22 cellular contexts compared by ENCODE assay signal in the genomic region with DNA sequence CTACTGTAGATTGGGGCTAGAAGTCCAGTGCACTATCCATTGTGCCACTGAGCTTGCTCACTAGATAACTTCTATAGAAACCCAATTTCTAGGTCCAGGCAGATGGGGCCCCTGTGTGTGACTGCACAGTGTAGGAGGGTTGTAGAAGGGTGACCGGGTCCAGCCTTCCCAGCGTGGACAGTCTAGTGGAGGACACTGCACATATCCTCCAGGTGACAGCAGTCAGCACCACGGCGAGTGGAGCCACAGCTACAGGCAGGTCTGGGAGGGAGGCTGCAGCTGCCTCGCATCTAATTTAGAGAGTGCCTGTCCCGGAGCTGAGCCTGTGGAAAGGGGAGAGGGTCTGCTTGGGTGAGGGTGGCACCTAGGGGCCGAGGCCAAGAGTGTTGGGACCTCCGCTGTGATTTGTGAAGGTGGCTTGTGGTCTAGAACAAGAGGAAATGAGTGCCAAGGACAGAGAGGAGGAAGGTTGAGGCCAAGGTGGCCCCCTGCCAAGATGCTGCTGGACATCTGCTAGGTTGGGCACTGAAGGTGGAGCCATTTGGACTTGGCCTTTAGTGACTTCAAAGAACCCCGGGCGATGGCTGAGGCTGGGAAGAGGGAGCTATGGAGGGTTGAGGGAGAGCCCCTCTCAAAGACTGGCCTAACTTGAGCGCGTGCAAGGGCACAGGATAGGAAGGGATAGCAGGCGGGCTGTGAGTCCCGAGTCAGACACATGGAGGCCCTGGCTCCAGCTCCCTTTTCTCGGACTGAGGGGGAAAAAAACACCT. TPM values are rescaled to one million over a fixed set of nuclear protein-coding genes. Genes with fewer than 3 reads are reported as not detected.
DNase-seq lines count a peak whose midpoint lies in the region; ATAC-seq, FAIRE-seq and TF ChIP-seq lines count a peak whose summit lies in the region.
"Had no signal": no experiment of that assay in that cellular context is flagged by ENCODE, and none has a peak within 500 bp of the region (broad histone marks: within the 10 kb centered on the region; RNA-seq: fewer than 3 reads in every experiment).

No MANE protein-coding gene starts in this region.

- no peaks in the 10 kb centered on the region for H3K27me3 Mint-ChIP-seq in activated naive CD8-positive, alpha-beta T cell
- H3K27me3 Mint-ChIP-seq in activated naive CD8-positive, alpha-beta T cell treated with anti-CD3 and anti-CD28 coated beads for 36 hours: no peaks in the 10 kb centered on the region
- no peaks in the 10 kb centered on the region for H3K27me3 Mint-ChIP-seq in memory B cell
- no peaks in the 10 kb centered on the region for H3K27me3 Mint-ChIP-seq in chondrocyte (ENCODE audit: low read depth)
- H3K27me3 Mint-ChIP-seq: T-cell had no signal

- no peak overlapping the region for H3K4me3 ChIP-seq in K562
- no peak overlapping the region for H3K4me3 ChIP-seq in upper lobe of right lung
- H3K4me3 ChIP-seq: ascending aorta; BLaER1 treated with 17β-estradiol and CSF1 and Interleukin-3, amounts not matched to agents 10 nM and 100 nM; left lung; smooth muscle cell; vagina had no signal

- H3K4me1 ChIP-seq in K562 (replicated peaks in 1 of 2; ENCODE audit: control insufficient read depth in 2 of 2, insufficient read depth in 2 of 2, low read length in 2 of 2) (no peaks in the 10 kb centered on the region), upper lobe of right lung (no peaks in the 10 kb centered on the region)
- H3K4me1 ChIP-seq: ascending aorta; BLaER1 treated with 17β-estradiol and CSF1 and Interleukin-3, amounts not matched to agents 10 nM and 100 nM; left lung; vagina had no signal

- H3K79me2 ChIP-seq in K562 (ENCODE audit: control insufficient read depth, insufficient read depth, low read length): no peaks in the 10 kb centered on the region

- H3K27me3 ChIP-seq in K562 (ENCODE audit: control insufficient read depth in 2 of 2, insufficient read depth in 2 of 2, low read length in 2 of 2) (no peaks in the 10 kb centered on the region), upper lobe of right lung (no peaks in the 10 kb centered on the region)
- H3K27me3 ChIP-seq: ascending aorta; BLaER1 treated with 17β-estradiol and CSF1 and Interleukin-3, amounts not matched to agents 10 nM and 100 nM; left lung; vagina had no signal

- no peaks in the 10 kb centered on the region for H3K4me1 Mint-ChIP-seq in activated naive CD8-positive, alpha-beta T cell (ENCODE audit: low read depth)
- no peaks in the 10 kb centered on the region for H3K4me1 Mint-ChIP-seq in activated naive CD8-positive, alpha-beta T cell treated with anti-CD3 and anti-CD28 coated beads for 36 hours
- H3K4me1 Mint-ChIP-seq in memory B cell: no peaks in the 10 kb centered on the region
- no peaks in the 10 kb centered on the region for H3K4me1 Mint-ChIP-seq in chondrocyte (ENCODE audit: low read depth)
- H3K4me1 Mint-ChIP-seq: T-cell had no signal

- peak; percentile 14; the same call in 2 of the 3 replicates for ATAC-seq in K562
- ATAC-seq in memory B cell (ENCODE audit: low read depth): no peak
- ATAC-seq in upper lobe of right lung: peak; percentile 11
- no peak for ATAC-seq in HG02870 (IDR thresholded peaks at IDR 0.05; ENCODE audit: unreplicated experiment)
- ATAC-seq: T-cell had no signal

- TF ChIP-seq EP300 in K562 (IDR thresholded peaks at IDR 0.05; ENCODE audit: low read length): no peak

- H3K4me3 Mint-ChIP-seq in activated naive CD8-positive, alpha-beta T cell: no peak overlapping the region
- no peak overlapping the region for H3K4me3 Mint-ChIP-seq in activated naive CD8-positive, alpha-beta T cell treated with anti-CD3 and anti-CD28 coated beads for 36 hours
- H3K4me3 Mint-ChIP-seq in memory B cell: no peak overlapping the region
- H3K4me3 Mint-ChIP-seq in chondrocyte (ENCODE audit: unreplicated experiment): no peak overlapping the region
- H3K4me3 Mint-ChIP-seq: T-cell had no signal

- TF ChIP-seq CTCF in K562 (IDR thresholded peaks at IDR 0.05 in 2 of 3, conservative IDR thresholded peaks at IDR 0.05 in 1 of 3; ENCODE audit: insufficient read depth in 2 of 3, low read depth in 1 of 3, low read length in 3 of 3): no peak
- no peak for TF ChIP-seq CTCF in upper lobe of right lung (IDR thresholded peaks at IDR 0.05)
- TF ChIP-seq CTCF in chondrocyte (IDR thresholded peaks at IDR 0.05): no peak

- H3K9me3 Mint-ChIP-seq in activated naive CD8-positive, alpha-beta T cell (ENCODE audit: low read depth): no peaks in the 10 kb centered on the region
- H3K9me3 Mint-ChIP-seq in activated naive CD8-positive, alpha-beta T cell treated with anti-CD3 and anti-CD28 coated beads for 36 hours: no peaks in the 10 kb centered on the region
- no peaks in the 10 kb centered on the region for H3K9me3 Mint-ChIP-seq in memory B cell
- no peaks in the 10 kb centered on the region for H3K9me3 Mint-ChIP-seq in chondrocyte (ENCODE audit: low read depth)
- H3K9me3 Mint-ChIP-seq: T-cell had no signal

- TF ChIP-seq POLR2A in K562 (conservative IDR thresholded peaks at IDR 0.05): peak; percentile 38; the same call in 1 of the 2 replicates

- H3K36me3 Mint-ChIP-seq in activated naive CD8-positive, alpha-beta T cell: peaks cover 10% of the 10 kb centered on the region
- peaks cover 4% of the 10 kb centered on the region for H3K36me3 Mint-ChIP-seq in activated naive CD8-positive, alpha-beta T cell treated with anti-CD3 and anti-CD28 coated beads for 36 hours
- H3K36me3 Mint-ChIP-seq in memory B cell: peaks cover 34% of the 10 kb centered on the region
- H3K36me3 Mint-ChIP-seq in chondrocyte (ENCODE audit: low read depth): peaks cover 15% of the 10 kb centered on the region

- H3K36me3 ChIP-seq in K562 (ENCODE audit: control insufficient read depth, insufficient read depth, low read length) (peaks cover 54% of the 10 kb centered on the region; the same call in 2 of the 3 replicates), upper lobe of right lung (peaks cover 35% of the 10 kb centered on the region)

- no peak for TF ChIP-seq RAD21 in K562 (CRISPR knock-in tag; conservative IDR thresholded peaks at IDR 0.05 in 1 of 2, IDR thresholded peaks at IDR 0.05 in 1 of 2)

- WGBS in K562 (ENCODE audit: insufficient coverage, low coverage, missing lambda C conversion rate): 93% methylated on average over 14 of the region's 15 CpGs

- no peaks in the 10 kb centered on the region for H3K9me1 ChIP-seq in K562 (ENCODE audit: control insufficient read depth, insufficient read depth, low read length)

- intact Hi-C loops in K562 (cut with micrococcal nuclease): no loop called here
- intact Hi-C loops in upper lobe of right lung (cut with DNase I): no loop called here

- no peak for FAIRE-seq in K562 (lab: Jason Lieb, UNC)

- no peak overlapping the region for H2AFZ ChIP-seq in K562 (ENCODE audit: low read depth, low read length)

- H3K27ac ChIP-seq in K562 (ENCODE audit: extremely low read depth, low read depth, low read length) (no peak overlapping the region), upper lobe of right lung (no peak overlapping the region)
- H3K27ac ChIP-seq: ascending aorta; BLaER1 treated with 17β-estradiol and CSF1 and Interleukin-3, amounts not matched to agents 10 nM and 100 nM; left lung; vagina had no signal

- H3K9me3 ChIP-seq in K562 (replicated peaks; ENCODE audit: control insufficient read depth, insufficient read depth, low read depth, low read length) (no peaks in the 10 kb centered on the region), upper lobe of right lung (no peaks in the 10 kb centered on the region)
- H3K9me3 ChIP-seq: ascending aorta; BLaER1 treated with 17β-estradiol and CSF1 and Interleukin-3, amounts not matched to agents 10 nM and 100 nM; left lung; vagina had no signal

- no TSS peak for BruUV-seq in K562 (replicated peaks; lab: Mats Ljungman, UMichigan)

- POLR2A ChIA-PET in K562 (lab: Yijun Ruan, JAX): interaction anchor here (0.5 to 1.5 kb wide), 6 partner anchors 9 to 1618 kb away, joined by 3 to 4 read pairs (median 3); no protein-coding TSS in a partner anchor

- no peaks in the 10 kb centered on the region for H4K20me1 ChIP-seq in K562 (replicated peaks; ENCODE audit: control insufficient read depth, insufficient read depth, low read length)

- no peak overlapping the region for H3K9ac ChIP-seq in K562 (ENCODE audit: insufficient read depth in 1 of 2, low read depth in 2 of 2, low read length in 2 of 2)
- H3K9ac ChIP-seq: BLaER1 treated with 17β-estradiol and CSF1 and Interleukin-3, amounts not matched to agents 10 nM and 100 nM had no signal

- in situ Hi-C loops in K562 (cut with MboI): no loop called here

- CTCF ChIA-PET in K562 (lab: Yijun Ruan, JAX; ENCODE audit: low intra/inter-chr PET ratio): no interaction called here

- H3K4me2 ChIP-seq in K562 (ENCODE audit: insufficient read depth, low read length): no peak overlapping the region
- H3K4me2 ChIP-seq: BLaER1 treated with 17β-estradiol and CSF1 and Interleukin-3, amounts not matched to agents 10 nM and 100 nM; smooth muscle cell had no signal

- peak overlapping the region; percentile 30 for H3K27ac Mint-ChIP-seq in activated naive CD8-positive, alpha-beta T cell
- H3K27ac Mint-ChIP-seq in activated naive CD8-positive, alpha-beta T cell treated with anti-CD3 and anti-CD28 coated beads for 36 hours: no peak overlapping the region
- H3K27ac Mint-ChIP-seq in memory B cell (peak overlapping the region; percentile 62), chondrocyte (ENCODE audit: unreplicated experiment) (no peak overlapping the region)
- H3K27ac Mint-ChIP-seq: T-cell had no signal

- DNase-seq in activated naive CD8-positive, alpha-beta T cell treated with anti-CD3 and anti-CD28 coated beads for 36 hours: no peak
- DNase-seq in K562 (ENCODE audit: extremely low read depth in 1 of 4, low spot score in 3 of 4): no peak
- DNase-seq in memory B cell (ENCODE audit: low spot score in 2 of 2): no peak
- DNase-seq in upper lobe of right lung: peak; percentile 54
- no peak for DNase-seq in NCI-H2227 (lab: John Stamatoyannopoulos, UW; ENCODE audit: unreplicated experiment)
- DNase-seq in chondrocyte (ENCODE audit: low spot score): no peak
- DNase-seq: ACHN; activated CD4-positive, alpha-beta T cell treated with anti-CD3 and anti-CD28 coated beads, Interleukin-2, amount 50 U/mL, for 1 hour; GDM1; MM.1S; NCI-H2171 treated with DMSO at 0.1 percent for 48 hours; OCI-M1; SHP77 treated with DMSO at 0.1 percent for 48 hours; stimulated activated CD4-positive, alpha-beta T cell treated with anti-CD3 and anti-CD28 coated beads, Interleukin-4, amount 100 ng/mL, for 24 hours; T-cell had no signal

RNA-seq across cellular contexts. Expression of gene TRAF3, which starts 46.0 kb away (rescaled TPM):
- total RNA-seq in activated naive CD8-positive, alpha-beta T cell treated with anti-CD3 and anti-CD28 coated beads for 36 hours: 10 to 100 TPM; 39.2 to 39.6 TPM
- 42.1 and 44.1 TPM in 2 replicates for total RNA-seq in K562 (2011; cell fraction: chromatin; rRNA removed; ENCODE audit: low replicate concordance)
- 22.5 and 22.8 TPM in 2 replicates for total RNA-seq in K562 (2011; cell fraction: nucleolus; rRNA removed)
- 25.0 and 25.2 TPM in 2 replicates for total RNA-seq in K562 (2011; cell fraction: nucleoplasm; rRNA removed)
- 8.1 and 11.4 TPM in 2 replicates for total RNA-seq in K562 (2014; rRNA removed)
- 9.1 and 9.9 TPM in 2 replicates for total RNA-seq in K562 (2014; rRNA removed; fragmentation: Illumina TruSeq; extraction: Trizol)
- 7.4 and 9.9 TPM in 2 replicates for total RNA-seq in K562 (2015; rRNA removed; fragmentation: Illumina TruSeq; extraction: Trizol)
- 20.7 and 21.3 TPM in 2 replicates for total RNA-seq in K562 (2021)
- 13.6 and 15.3 TPM in 2 replicates for polyA plus RNA-seq in K562 (2011; rRNA removed)
- 9.6 and 13.1 TPM in 2 replicates for polyA plus RNA-seq in K562 (2011; cell fraction: cytosol; rRNA removed)
- polyA plus RNA-seq in K562 (2011; cell fraction: nucleus; rRNA removed): 14.3 and 18.4 TPM in 2 replicates
- polyA plus RNA-seq in K562 (2012): 7.7 and 9.8 TPM in 2 replicates
- 10.7 and 11.5 TPM in 2 replicates for polyA plus RNA-seq in K562 (2014; fragmentation: Illumina TruSeq; extraction: Trizol)
- polyA plus RNA-seq in K562 (2014; fragmentation: Nextera tagmentation; extraction: Ambion mirVana): under 1 TPM; 0.52 to 0.57 TPM
- polyA plus RNA-seq in K562 (2014; rRNA removed): 12.1 and 15.3 TPM in 2 replicates
- polyA minus RNA-seq in K562 (2011; rRNA and poly(A)+ RNA removed): 40.9 and 41.5 TPM in 2 replicates
- polyA minus RNA-seq in K562 (2011; cell fraction: cytosol; rRNA and poly(A)+ RNA removed): 12.6 and 14.8 TPM in 2 replicates
- polyA minus RNA-seq in K562 (2011; cell fraction: nucleus; rRNA and poly(A)+ RNA removed): 6.6 and 12.8 TPM in 2 replicates
- total RNA-seq in upper lobe of right lung: 22.3 TPM
- 15.0 to 20.1 TPM (median 18.4 TPM) in 3 replicates for total RNA-seq in chondrocyte

Comparison
In these comparisons a context has a peak if more than half of its experiments do, and no peak if none do; other contexts are left out.
1. H3K27ac Mint-ChIP-seq: peak in activated naive CD8-positive, alpha-beta T cell (single experiment) and memory B cell (single experiment); none in activated naive CD8-positive, alpha-beta T cell treated with anti-CD3 and anti-CD28 coated beads for 36 hours (single experiment) and chondrocyte (single experiment).
2. ATAC-seq: peak in K562 (single experiment) and upper lobe of right lung (single experiment); none in memory B cell (single experiment) and HG02870 (single experiment).